Comparison of ENCODE assay signal across 27 cellular contexts in the genomic region with DNA sequence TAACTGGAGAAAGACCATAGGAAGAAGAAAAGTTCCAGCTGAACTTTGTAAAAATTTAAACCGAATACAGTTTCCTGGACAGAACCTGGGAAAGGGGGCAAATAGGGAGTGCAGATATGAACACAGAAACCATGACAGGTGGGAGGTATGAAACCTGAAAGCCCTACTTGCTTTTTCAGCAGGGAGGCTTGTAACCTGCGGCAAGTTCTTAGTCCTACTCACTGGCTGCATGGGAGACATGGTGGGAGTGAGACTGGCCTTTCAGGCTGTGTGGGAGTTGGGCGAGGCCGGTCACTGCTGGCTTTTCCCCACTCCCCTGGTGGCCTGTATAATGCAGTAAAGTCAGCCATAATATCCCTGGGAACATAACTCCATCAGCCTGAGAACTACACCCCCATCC. TPM values are rescaled to one million over a fixed set of nuclear protein-coding genes. Genes with fewer than 3 reads are reported as not detected.
"Had no signal": no experiment of that assay in that cellular context is flagged by ENCODE, and none has a peak within 500 bp of the region (broad histone marks: within the 10 kb centered on the region; RNA-seq: fewer than 3 reads in every experiment).

No MANE protein-coding gene starts in this region.

- H3K4me3 ChIP-seq: ascending aorta, body of pancreas, MG63 had no signal

- ATAC-seq: activated naive CD4-positive, alpha-beta T cell treated with anti-CD3 and anti-CD28 coated beads, Interleukin-2, amount 50 U/mL, for 72 hours; activated naive CD8-positive, alpha-beta T cell treated with anti-CD3 and anti-CD28 coated beads, Interleukin-2, amount 50 U/mL, for 24 hours; activated T-cell treated with anti-CD3 and anti-CD28 coated beads, Interleukin-2, amount 50 U/mL, for 4 hours; body of pancreas; PC-3; T-helper 17 cell had no signal

- H3K4me3 Mint-ChIP-seq: activated CD4-positive, alpha-beta memory T cell treated with anti-CD3 and anti-CD28 coated beads for 36 hours; activated CD4-positive, alpha-beta T cell treated with anti-CD3 and anti-CD28 coated beads, Interleukin-2, amount 10 ng/mL, durations not matched to agents 7 days and 5 days; activated T-cell treated with anti-CD3 and anti-CD28 coated beads, Interleukin-2, amount 50 U/mL, for 4 hours; T-helper 17 cell had no signal

- H3K9me3 Mint-ChIP-seq: activated CD4-positive, alpha-beta memory T cell treated with anti-CD3 and anti-CD28 coated beads for 36 hours; activated CD4-positive, alpha-beta T cell treated with anti-CD3 and anti-CD28 coated beads, Interleukin-2, amount 10 ng/mL, durations not matched to agents 7 days and 5 days; activated naive CD4-positive, alpha-beta T cell treated with anti-CD3 and anti-CD28 coated beads, Interleukin-2, amount 50 U/mL, for 72 hours; activated T-cell treated with anti-CD3 and anti-CD28 coated beads, Interleukin-2, amount 50 U/mL, for 4 hours had no signal

- H3K36me3 Mint-ChIP-seq: activated CD4-positive, alpha-beta memory T cell treated with anti-CD3 and anti-CD28 coated beads for 36 hours; activated naive CD4-positive, alpha-beta T cell treated with anti-CD3 and anti-CD28 coated beads, Interleukin-2, amount 50 U/mL, for 72 hours had no signal

- FAIRE-seq: bronchial epithelial cell had no signal

- H3K27ac Mint-ChIP-seq: activated CD4-positive, alpha-beta memory T cell treated with anti-CD3 and anti-CD28 coated beads for 36 hours; activated CD4-positive, alpha-beta T cell treated with anti-CD3 and anti-CD28 coated beads, Interleukin-2, amount 10 ng/mL, durations not matched to agents 7 days and 5 days; activated naive CD4-positive, alpha-beta T cell treated with anti-CD3 and anti-CD28 coated beads, Interleukin-2, amount 50 U/mL, for 72 hours; activated naive CD8-positive, alpha-beta T cell treated with anti-CD3 and anti-CD28 coated beads, Interleukin-2, amount 50 U/mL, for 24 hours; T-helper 17 cell had no signal

- H3K4me1 ChIP-seq: ascending aorta, body of pancreas had no signal

- H3K27me3 ChIP-seq: ascending aorta, body of pancreas, MG63 had no signal

- DNase-seq: activated CD4-positive, alpha-beta memory T cell treated with anti-CD3 and anti-CD28 coated beads for 36 hours; activated CD4-positive, alpha-beta T cell treated with anti-CD3 and anti-CD28 coated beads, Interleukin-2, amount 10 ng/mL, durations not matched to agents 7 days and 5 days; activated CD4-positive, CD25-positive, alpha-beta regulatory T cell; activated CD8-positive, alpha-beta memory T cell treated with anti-CD3 and anti-CD28 coated beads for 24 hours; activated effector memory CD4-positive, alpha-beta T cell treated with anti-CD3 and anti-CD28 coated beads, Interleukin-2, amount 50 U/mL, for 16 hours; activated naive CD4-positive, alpha-beta T cell treated with Interleukin-2 at 50 U/mL for 16 hours; activated naive CD8-positive, alpha-beta T cell treated with anti-CD3 and anti-CD28 coated beads, Interleukin-2, amount 50 U/mL, for 24 hours; activated T-cell treated with anti-CD3 and anti-CD28 coated beads, Interleukin-2, amount 50 U/mL, for 4 hours; amniotic stem cell; body of pancreas; central memory CD4-positive, alpha-beta T cell; MG63; MV-4-11; NCI-H1092 treated with DMSO at 0.1 percent for 48 hours; NCI-H1436; NCI-H1694 treated with DMSO at 0.1 percent for 48 hours; NCI-H2081; NCI-H524; PC-3; SHP77 treated with DMSO at 0.1 percent for 48 hours; T-helper 17 cell; T-helper 9 cell had no signal

- H3K27ac ChIP-seq: ascending aorta, body of pancreas had no signal

- H3K36me3 ChIP-seq: ascending aorta, MG63 had no signal

- H3K9me3 ChIP-seq: body of pancreas had no signal

- H3K4me1 Mint-ChIP-seq: activated CD4-positive, alpha-beta T cell treated with anti-CD3 and anti-CD28 coated beads, Interleukin-2, amount 10 ng/mL, durations not matched to agents 7 days and 5 days had no signal

RNA-seq across cellular contexts. Expression of a gene that starts 54.2 kb away (rescaled TPM):
- total RNA-seq: activated CD4-positive, alpha-beta memory T cell treated with anti-CD3 and anti-CD28 coated beads for 36 hours; activated CD4-positive, alpha-beta T cell treated with anti-CD3 and anti-CD28 coated beads, Interleukin-2, amount 10 ng/mL, durations not matched to agents 7 days and 5 days; activated naive CD4-positive, alpha-beta T cell treated with anti-CD3 and anti-CD28 coated beads, Interleukin-2, amount 50 U/mL, for 72 hours; ascending aorta; body of pancreas; chondrocyte; SK-MEL-5; T-helper 17 cell had no signal
